ENCODE assay signal across 1 cellular context in the genomic region with DNA sequence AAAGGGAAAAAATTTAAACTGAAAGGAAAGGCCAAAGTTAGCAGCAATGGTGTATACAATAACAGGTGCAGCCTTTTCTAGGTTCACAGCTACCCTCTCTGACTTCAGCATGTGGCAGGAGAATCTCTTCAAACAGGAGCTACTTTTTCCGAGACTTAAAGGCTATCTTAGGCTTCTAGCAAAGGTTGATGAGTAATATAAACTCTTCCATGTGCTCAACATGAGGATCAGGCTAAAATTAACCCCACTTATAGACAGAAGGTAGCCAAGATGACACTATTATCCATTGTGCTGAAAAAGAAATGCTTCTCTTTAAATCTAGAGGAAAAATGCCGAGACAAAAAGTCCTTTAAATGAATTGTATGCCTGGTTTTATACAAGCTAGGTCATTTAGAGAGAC.
TF ChIP-seq lines count a peak whose summit lies in the region.

No MANE protein-coding gene starts in this region.

TF ChIP-seq in WTC11, 78 proteins besides CTCF, POLR2A, EP300 and RAD21 (continued from another document):
- TF ChIP-seq, protein P1, sequence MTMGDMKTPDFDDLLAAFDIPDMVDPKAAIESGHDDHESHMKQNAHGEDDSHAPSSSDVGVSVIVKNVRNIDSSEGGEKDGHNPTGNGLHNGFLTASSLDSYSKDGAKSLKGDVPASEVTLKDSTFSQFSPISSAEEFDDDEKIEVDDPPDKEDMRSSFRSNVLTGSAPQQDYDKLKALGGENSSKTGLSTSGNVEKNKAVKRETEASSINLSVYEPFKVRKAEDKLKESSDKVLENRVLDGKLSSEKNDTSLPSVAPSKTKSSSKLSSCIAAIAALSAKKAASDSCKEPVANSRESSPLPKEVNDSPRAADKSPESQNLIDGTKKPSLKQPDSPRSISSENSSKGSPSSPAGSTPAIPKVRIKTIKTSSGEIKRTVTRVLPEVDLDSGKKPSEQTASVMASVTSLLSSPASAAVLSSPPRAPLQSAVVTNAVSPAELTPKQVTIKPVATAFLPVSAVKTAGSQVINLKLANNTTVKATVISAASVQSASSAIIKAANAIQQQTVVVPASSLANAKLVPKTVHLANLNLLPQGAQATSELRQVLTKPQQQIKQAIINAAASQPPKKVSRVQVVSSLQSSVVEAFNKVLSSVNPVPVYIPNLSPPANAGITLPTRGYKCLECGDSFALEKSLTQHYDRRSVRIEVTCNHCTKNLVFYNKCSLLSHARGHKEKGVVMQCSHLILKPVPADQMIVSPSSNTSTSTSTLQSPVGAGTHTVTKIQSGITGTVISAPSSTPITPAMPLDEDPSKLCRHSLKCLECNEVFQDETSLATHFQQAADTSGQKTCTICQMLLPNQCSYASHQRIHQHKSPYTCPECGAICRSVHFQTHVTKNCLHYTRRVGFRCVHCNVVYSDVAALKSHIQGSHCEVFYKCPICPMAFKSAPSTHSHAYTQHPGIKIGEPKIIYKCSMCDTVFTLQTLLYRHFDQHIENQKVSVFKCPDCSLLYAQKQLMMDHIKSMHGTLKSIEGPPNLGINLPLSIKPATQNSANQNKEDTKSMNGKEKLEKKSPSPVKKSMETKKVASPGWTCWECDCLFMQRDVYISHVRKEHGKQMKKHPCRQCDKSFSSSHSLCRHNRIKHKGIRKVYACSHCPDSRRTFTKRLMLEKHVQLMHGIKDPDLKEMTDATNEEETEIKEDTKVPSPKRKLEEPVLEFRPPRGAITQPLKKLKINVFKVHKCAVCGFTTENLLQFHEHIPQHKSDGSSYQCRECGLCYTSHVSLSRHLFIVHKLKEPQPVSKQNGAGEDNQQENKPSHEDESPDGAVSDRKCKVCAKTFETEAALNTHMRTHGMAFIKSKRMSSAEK (CRISPR knock-in tag; IDR thresholded peaks at IDR 0.05; ENCODE audit: borderline replicate concordance) = no peak
- TF ChIP-seq ZNF317 (CRISPR knock-in tag; IDR thresholded peaks at IDR 0.05; ENCODE audit: borderline replicate concordance, low read depth) (no peak), MXD4 (CRISPR knock-in tag; IDR thresholded peaks at IDR 0.05; ENCODE audit: borderline replicate concordance) (no peak)
TF ChIP-seq in WTC11: peak in this region for 0.
